In the genomic region with DNA sequence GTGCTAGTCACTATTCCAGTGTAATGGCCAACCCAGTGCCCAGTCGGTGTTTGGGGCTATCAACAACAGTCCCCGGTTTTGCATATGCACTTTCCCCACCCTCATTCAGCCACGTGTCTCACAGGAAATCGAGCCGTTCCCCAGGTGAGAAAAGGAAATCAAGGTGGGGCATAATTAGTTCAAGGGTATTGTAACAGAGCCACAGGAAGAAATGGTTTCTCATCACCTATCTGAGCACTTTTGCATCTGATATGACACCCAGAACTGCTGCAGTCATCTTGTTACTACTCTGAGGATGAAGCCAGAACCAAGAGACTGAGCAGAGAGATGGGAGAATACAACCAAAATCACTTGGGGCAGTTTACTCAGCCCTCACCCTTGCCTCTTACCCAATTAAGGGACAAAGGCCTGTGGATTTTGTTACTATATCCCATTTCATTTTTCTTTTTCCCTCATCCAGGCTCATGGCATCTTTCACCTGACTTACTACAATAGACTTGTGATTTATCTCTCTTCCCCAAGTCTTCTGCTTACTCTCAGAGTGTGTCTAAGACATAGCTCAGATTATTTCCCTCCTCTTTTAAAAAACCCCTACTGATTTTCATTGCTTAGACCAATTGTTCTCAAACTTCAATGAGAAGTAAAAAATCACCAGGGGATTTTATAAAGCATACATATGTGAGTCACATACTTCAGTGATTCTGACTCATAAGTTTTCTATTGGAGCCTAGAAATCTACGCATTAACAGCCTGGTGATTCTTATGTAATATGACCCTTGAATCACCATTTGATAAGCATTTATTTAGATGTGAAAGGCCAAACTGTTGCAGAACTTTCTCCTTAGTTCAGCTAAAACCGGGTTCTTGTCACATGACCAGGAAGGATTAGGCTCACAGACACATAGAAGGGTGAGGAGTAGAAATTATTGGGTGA, we compare ENCODE assay signal across 9 cellular contexts. TPM values are rescaled to one million over a fixed set of nuclear protein-coding genes. Genes with fewer than 3 reads are reported as not detected.
DNase-seq lines count a peak whose midpoint lies in the region; ATAC-seq and FAIRE-seq lines count a peak whose summit lies in the region.
"Had no signal": no experiment of that assay in that cellular context is flagged by ENCODE, and none has a peak within 500 bp of the region (broad histone marks: within the 10 kb centered on the region; RNA-seq: fewer than 3 reads in every experiment).

No MANE protein-coding gene starts in this region.

- H3K9me2 ChIP-seq in Karpas-422 (replicated peaks; ENCODE audit: insufficient read depth, low read length): no peaks in the 10 kb centered on the region

- H3K36me3 ChIP-seq in small intestine (ENCODE audit: control insufficient read depth in 2 of 2, insufficient read depth in 2 of 2, low read length in 2 of 2) (no peaks in the 10 kb centered on the region), Karpas-422 (ENCODE audit: insufficient read depth, low read length) (no peaks in the 10 kb centered on the region)
- H3K36me3 ChIP-seq: thoracic aorta had no signal

- H3K4me1 Mint-ChIP-seq in activated naive CD4-positive, alpha-beta T cell treated with anti-CD3 and anti-CD28 coated beads, Interleukin-2, amount 50 U/mL, for 24 hours: peaks cover 49% of the 10 kb centered on the region

- peak overlapping the region; percentile 86 for H3K4me3 Mint-ChIP-seq in activated naive CD4-positive, alpha-beta T cell treated with anti-CD3 and anti-CD28 coated beads, Interleukin-2, amount 50 U/mL, for 24 hours

- DNase-seq in small intestine (peak; percentile 84), Karpas-422 (no peak), posterior cingulate gyrus (no peak), ureter (ENCODE audit: low spot score) (no peak)

- peaks cover 12% of the 10 kb centered on the region for H3K9me3 Mint-ChIP-seq in activated naive CD4-positive, alpha-beta T cell treated with anti-CD3 and anti-CD28 coated beads, Interleukin-2, amount 50 U/mL, for 24 hours

- no peaks in the 10 kb centered on the region for H3K27me3 Mint-ChIP-seq in activated naive CD4-positive, alpha-beta T cell treated with anti-CD3 and anti-CD28 coated beads, Interleukin-2, amount 50 U/mL, for 24 hours

- H3K4me2 ChIP-seq in Karpas-422 (ENCODE audit: low read depth, low read length, poor library complexity, severe bottlenecking): no peak overlapping the region

- ATAC-seq in GM19395 (IDR thresholded peaks at IDR 0.05; ENCODE audit: unreplicated experiment) (peak; percentile 61), HG03565 (IDR thresholded peaks at IDR 0.05; ENCODE audit: unreplicated experiment) (peak; percentile 84), GM19452 (IDR thresholded peaks at IDR 0.05; ENCODE audit: unreplicated experiment) (no peak)

- H3K9ac ChIP-seq in Karpas-422 (ENCODE audit: low read length): no peak overlapping the region

- no peaks in the 10 kb centered on the region for H4K20me1 ChIP-seq in Karpas-422 (ENCODE audit: insufficient read depth, low read depth, low read length)

- H3K4me1 ChIP-seq in small intestine (ENCODE audit: control insufficient read depth in 2 of 2, insufficient read depth in 1 of 2, low read depth in 1 of 2, low read length in 1 of 2): peaks cover 0 to 5% of the 10 kb centered on the region in 2 donors
- no peaks in the 10 kb centered on the region for H3K4me1 ChIP-seq in Karpas-422 (ENCODE audit: low read length)

- WGBS in small intestine, 3 donors: 30 to 47% (median 31%) methylated on average over 7 of the region's 7 CpGs

- H3K27ac ChIP-seq in small intestine (ENCODE audit: low read depth in 1 of 2, low read length in 1 of 2): peak overlapping the region in 1 of 2 donors; percentile 39
- no peak overlapping the region for H3K27ac ChIP-seq in Karpas-422 (ENCODE audit: low read length)
- H3K27ac ChIP-seq: thoracic aorta had no signal

- H3K27ac Mint-ChIP-seq in activated naive CD4-positive, alpha-beta T cell treated with anti-CD3 and anti-CD28 coated beads, Interleukin-2, amount 50 U/mL, for 24 hours: peak overlapping the region; percentile 99

- intact Hi-C loops in posterior cingulate gyrus (cut with DNase I): no loop called here

- H3K4me3 ChIP-seq in small intestine (ENCODE audit: low read depth in 1 of 2, low read length in 2 of 2) (no peak overlapping the region), Karpas-422 (ENCODE audit: low read length) (no peak overlapping the region)
- H3K4me3 ChIP-seq: thoracic aorta had no signal

- H3K27me3 ChIP-seq in small intestine (ENCODE audit: control insufficient read depth in 2 of 2, insufficient read depth in 2 of 2, low read length in 2 of 2) (no peaks in the 10 kb centered on the region), Karpas-422 (ENCODE audit: low read length) (no peaks in the 10 kb centered on the region)

- H3K9me3 ChIP-seq in small intestine (ENCODE audit: control insufficient read depth, low read depth) (no peaks in the 10 kb centered on the region), Karpas-422 (ENCODE audit: low read length) (no peaks in the 10 kb centered on the region)
- H3K9me3 ChIP-seq: thoracic aorta had no signal

- FAIRE-seq in small intestine (lab: Jason Lieb, UNC): no peak

- H3K36me3 Mint-ChIP-seq in activated naive CD4-positive, alpha-beta T cell treated with anti-CD3 and anti-CD28 coated beads, Interleukin-2, amount 50 U/mL, for 24 hours: peaks cover 33% of the 10 kb centered on the region

- no peak overlapping the region for H2AFZ ChIP-seq in Karpas-422 (ENCODE audit: low read length)

- no peaks in the 10 kb centered on the region for H3K79me2 ChIP-seq in Karpas-422 (ENCODE audit: low read length)

RNA-seq across cellular contexts. Expression of a gene that starts 40.5 kb away (rescaled TPM):
- polyA plus RNA-seq in small intestine: under 1 TPM in 1 of 3 donors, not detected in 2; 0.48 TPM
- total RNA-seq in Karpas-422 (2014; rRNA removed; shearing (Covaris generic); ENCODE audit: low replicate concordance): not detected in 2 replicates
- 0.96 TPM for total RNA-seq in ureter
- total RNA-seq: thoracic aorta had no signal
